In the genomic region with DNA sequence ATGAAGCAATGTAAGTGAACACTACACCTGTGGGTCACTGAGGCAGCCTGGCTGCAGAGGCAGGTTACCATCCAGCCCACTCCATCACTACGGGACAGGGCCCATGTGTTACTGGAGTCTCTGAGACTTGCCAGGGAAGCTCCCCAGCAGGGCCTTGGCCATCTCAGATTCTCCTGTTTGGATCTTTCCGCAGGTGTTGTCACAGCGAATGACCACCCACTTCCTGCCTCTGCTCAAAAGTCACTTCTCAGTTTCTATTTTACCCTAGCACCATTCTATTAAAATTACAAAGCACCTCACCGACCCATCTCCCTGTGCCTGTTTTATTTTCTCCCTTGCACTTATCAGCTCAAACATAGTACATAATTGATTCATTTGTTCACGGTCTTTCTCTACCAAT, we compare ENCODE assay signal across 16 cellular contexts. TPM values are rescaled to one million over a fixed set of nuclear protein-coding genes. Genes with fewer than 3 reads are reported as not detected.
DNase-seq lines count a peak whose midpoint lies in the region; ATAC-seq, FAIRE-seq and TF ChIP-seq lines count a peak whose summit lies in the region.
"Had no signal": no experiment of that assay in that cellular context is flagged by ENCODE, and none has a peak within 500 bp of the region (broad histone marks: within the 10 kb centered on the region; RNA-seq: fewer than 3 reads in every experiment).

No MANE protein-coding gene starts in this region.

- H3K27ac ChIP-seq in GM12878 (ENCODE audit: control insufficient read depth, insufficient read depth): no peak overlapping the region
- H3K27ac ChIP-seq: dorsolateral prefrontal cortex, SK-N-MC, stomach had no signal

- FAIRE-seq in GM12878 (lab: Jason Lieb, UNC): peak; percentile 93
- no peak for FAIRE-seq in frontal cortex (lab: Jason Lieb, UNC)

- in situ Hi-C loops in GM12878 (cut with MboI): no loop called here

- no peak overlapping the region for H3K4me3 Mint-ChIP-seq in activated naive CD4-positive, alpha-beta T cell treated with anti-CD3 and anti-CD28 coated beads, Interleukin-2, amount 10 ng/mL, durations not matched to agents 7 days and 5 days
- H3K4me3 Mint-ChIP-seq: HFFc6 had no signal

- BruUV-seq in GM12878 (replicated peaks; lab: Mats Ljungman, UMichigan): no TSS peak

- ATAC-seq in GM18909 (IDR thresholded peaks at IDR 0.05; ENCODE audit: poor library complexity, unreplicated experiment) (peak; percentile 66), GM21576 (IDR thresholded peaks at IDR 0.05; ENCODE audit: unreplicated experiment) (peak; percentile 85), HG03097 (IDR thresholded peaks at IDR 0.05; ENCODE audit: low FRiP score, unreplicated experiment) (peak; percentile 78), GM12878 (peak; percentile 85)

- H3K36me3 ChIP-seq in GM12878 (ENCODE audit: control insufficient read depth in 2 of 2, insufficient read depth in 2 of 2, low read length in 1 of 2): no peaks in the 10 kb centered on the region
- H3K36me3 ChIP-seq: stomach had no signal

- peaks cover 2% of the 10 kb centered on the region; the same call in 1 of the 2 replicates for H3K4me1 ChIP-seq in GM12878 (ENCODE audit: control insufficient read depth, insufficient read depth, low read length)
- H3K4me1 ChIP-seq: stomach had no signal

- TF ChIP-seq EP300 in GM12878 (IDR thresholded peaks at IDR 0.05; ENCODE audit: borderline replicate concordance in 1 of 2, control insufficient read depth in 1 of 2, low read depth in 2 of 2, low read length in 2 of 2): no peak

- H4K20me1 ChIP-seq in GM12878 (ENCODE audit: control insufficient read depth, insufficient read depth): no peaks in the 10 kb centered on the region

- no peaks in the 10 kb centered on the region for H3K27me3 Mint-ChIP-seq in activated naive CD4-positive, alpha-beta T cell treated with anti-CD3 and anti-CD28 coated beads, Interleukin-2, amount 10 ng/mL, durations not matched to agents 7 days and 5 days

- POLR2A ChIA-PET in GM12878 (lab: Charles Lee): no interaction called here

- no peak for TF ChIP-seq CTCF in GM12878 (IDR thresholded peaks at IDR 0.05 in 2 of 3, conservative IDR thresholded peaks at IDR 0.05 in 1 of 3; ENCODE audit: control insufficient read depth in 2 of 3, extremely low read depth in 1 of 3, insufficient read depth in 1 of 3, low read depth in 3 of 3, low read length in 3 of 3)

- CTCF ChIA-PET in GM12878 (lab: Yijun Ruan, JAX): no interaction called here
- CTCF ChIA-PET in activated naive CD4-positive, alpha-beta T cell treated with anti-CD3 and anti-CD28 coated beads, Interleukin-2, amount 10 ng/mL, durations not matched to agents 7 days and 5 days (lab: Charles Lee): no interaction called here

- no peak overlapping the region for H3K9ac ChIP-seq in GM12878 (ENCODE audit: control insufficient read depth, insufficient read depth, low read length)

- no peak overlapping the region for H3K27ac Mint-ChIP-seq in activated naive CD4-positive, alpha-beta T cell treated with anti-CD3 and anti-CD28 coated beads, Interleukin-2, amount 10 ng/mL, durations not matched to agents 7 days and 5 days
- H3K27ac Mint-ChIP-seq: HFFc6 had no signal

- 13% methylated on average over 5 of the region's 5 CpGs for WGBS in GM12878 (ENCODE audit: insufficient coverage, insufficient replicate concordance, low lambda C conversion rate, missing lambda C conversion rate)

- peak overlapping the region; percentile 20; the same call in 1 of the 2 replicates for H2AFZ ChIP-seq in GM12878 (ENCODE audit: control insufficient read depth, low read depth, low read length)

- peak; percentile 40 for DNase-seq in GM12878 (ENCODE audit: low read depth, low spot score)
- DNase-seq in central memory CD4-positive, alpha-beta T cell: no peak
- DNase-seq in frontal cortex (ENCODE audit: low spot score in 2 of 2): no peak
- DNase-seq in kidney glomerular epithelial cell (lab: John Stamatoyannopoulos, UW): no peak
- no peak for DNase-seq in activated naive CD4-positive, alpha-beta T cell treated with anti-CD3 and anti-CD28 coated beads, Interleukin-2, amount 10 ng/mL, durations not matched to agents 7 days and 5 days
- DNase-seq: activated gamma-delta T cell, C1 segment of cervical spinal cord, dorsolateral prefrontal cortex, HFFc6, NCI-H2227 treated with DMSO at 0.1 percent for 48 hours, stomach had no signal

- no peaks in the 10 kb centered on the region for H3K79me2 ChIP-seq in GM12878 (ENCODE audit: control insufficient read depth, insufficient read depth, low read length)

- SMC1A ChIA-PET in GM12878 (lab: Charles Lee; ENCODE audit: uncharacterized antibody, unreplicated experiment): no interaction called here

- H3K4me2 ChIP-seq in GM12878 (ENCODE audit: control insufficient read depth, insufficient read depth): 0 out of 2 replicates have a peak overlapping the region, but pooled peaks have one; percentile 11

- no peaks in the 10 kb centered on the region for H3K9me3 ChIP-seq in GM12878 (replicated peaks; ENCODE audit: control insufficient read depth, insufficient read depth, low read length)
- H3K9me3 ChIP-seq: stomach had no signal

- no peak for TF ChIP-seq RAD21 in GM12878 (IDR thresholded peaks at IDR 0.05; ENCODE audit: insufficient read depth, low read depth, low read length)

- no peaks in the 10 kb centered on the region for H3K27me3 ChIP-seq in GM12878 (replicated peaks in 1 of 2; ENCODE audit: control insufficient read depth in 2 of 2, insufficient read depth in 2 of 2, low read length in 1 of 2)
- H3K27me3 ChIP-seq: dorsolateral prefrontal cortex, stomach had no signal

- H3K4me3 ChIP-seq in GM12878: no peak overlapping the region
- H3K4me3 ChIP-seq: dorsolateral prefrontal cortex, lung, SK-N-MC, stomach had no signal

- no peak for TF ChIP-seq POLR2A in GM12878 (IDR thresholded peaks at IDR 0.05; ENCODE audit: low read depth, low read length)

- RAD21 ChIA-PET in GM12878 (lab: Charles Lee; ENCODE audit: unreplicated experiment): no interaction called here

- no peaks in the 10 kb centered on the region for H3K9me3 Mint-ChIP-seq in activated naive CD4-positive, alpha-beta T cell treated with anti-CD3 and anti-CD28 coated beads, Interleukin-2, amount 10 ng/mL, durations not matched to agents 7 days and 5 days

- no peaks in the 10 kb centered on the region for H3K4me1 Mint-ChIP-seq in activated naive CD4-positive, alpha-beta T cell treated with anti-CD3 and anti-CD28 coated beads, Interleukin-2, amount 10 ng/mL, durations not matched to agents 7 days and 5 days

- intact Hi-C loops in GM12878 (cut with micrococcal nuclease; ENCODE audit: unreplicated experiment): no loop called here

- no peaks in the 10 kb centered on the region for H3K36me3 Mint-ChIP-seq in activated naive CD4-positive, alpha-beta T cell treated with anti-CD3 and anti-CD28 coated beads, Interleukin-2, amount 10 ng/mL, durations not matched to agents 7 days and 5 days

TF ChIP-seq in GM12878, 131 proteins besides CTCF, POLR2A, EP300 and RAD21:
- TF ChIP-seq SPI1 (IDR thresholded peaks at IDR 0.05; ENCODE audit: borderline replicate concordance, insufficient read depth, low read depth, low read length) (peak; percentile 51), MXI1 (IDR thresholded peaks at IDR 0.05; ENCODE audit: low read depth, low read length) (no peak), KLF5 (IDR thresholded peaks at IDR 0.05; ENCODE audit: partially characterized antibody) (no peak), RUNX3 (IDR thresholded peaks at IDR 0.05; ENCODE audit: low read length) (0 out of 2 replicates have a peak, but pooled peaks have one; percentile 19), CHD2 (IDR thresholded peaks at IDR 0.05; ENCODE audit: borderline replicate concordance, low read depth, low read length) (no peak), EED (IDR thresholded peaks at IDR 0.05; ENCODE audit: low read depth) (0 out of 2 replicates have a peak, but pooled peaks have one; percentile 22)

RNA-seq across cellular contexts. Expression of a gene that starts 34.5 kb away (rescaled TPM):
- 10.6 and 19.0 TPM in 2 replicates for total RNA-seq in GM12878 (2013; cell fraction: nucleolus; rRNA removed)
- 4.9 and 5.3 TPM in 2 replicates for total RNA-seq in GM12878 (2014; rRNA removed)
- total RNA-seq in GM12878 (2014; rRNA removed; fragmentation: Illumina TruSeq; extraction: Trizol): 5.3 and 5.5 TPM in 2 replicates
- total RNA-seq in GM12878 (2021): 8.7 and 9.7 TPM in 2 replicates
- 1.3 TPM for polyA plus RNA-seq in GM12878 (2011; ENCODE audit: low read depth)
- polyA plus RNA-seq in GM12878 (2011; rRNA removed): 2.5 and 2.6 TPM in 2 replicates
- polyA plus RNA-seq in GM12878 (2011; cell fraction: cytosol; rRNA removed): 1.3 and 1.4 TPM in 2 replicates
- 4.2 TPM in 2 replicates for polyA plus RNA-seq in GM12878 (2011; cell fraction: nucleus; rRNA removed)
- polyA plus RNA-seq in GM12878 (2012): 1.4 and 2.1 TPM in 2 replicates
- 3.7 and 4.7 TPM in 2 replicates for polyA plus RNA-seq in GM12878 (2014; fragmentation: Illumina TruSeq; extraction: Trizol)
- polyA plus RNA-seq in GM12878 (2014; fragmentation: Nextera tagmentation; extraction: Ambion mirVana): 1 to 10 TPM; 1.3 to 1.6 TPM
- 2.8 and 3.9 TPM in 2 replicates for polyA plus RNA-seq in GM12878 (2014; rRNA removed)
- polyA plus RNA-seq in GM12878 (2016; fragmentation: Nextera tagmentation; extraction: Ambion mirVana): 1 to 10 TPM; 2.1 to 4.2 TPM
- polyA minus RNA-seq in GM12878 (2011; rRNA and poly(A)+ RNA removed): 4.6 and 6.4 TPM in 2 replicates
- polyA minus RNA-seq in GM12878 (2011; cell fraction: cytosol; rRNA and poly(A)+ RNA removed): 0.80 and 1.7 TPM in 2 replicates
- 5.9 and 10.8 TPM in 2 replicates for polyA minus RNA-seq in GM12878 (2011; cell fraction: nucleus; rRNA and poly(A)+ RNA removed)
- 34.2 TPM for total RNA-seq in frontal cortex
- total RNA-seq: HFFc6 had no signal
